ENCODE assay signal across 20 cellular contexts in the genomic region with DNA sequence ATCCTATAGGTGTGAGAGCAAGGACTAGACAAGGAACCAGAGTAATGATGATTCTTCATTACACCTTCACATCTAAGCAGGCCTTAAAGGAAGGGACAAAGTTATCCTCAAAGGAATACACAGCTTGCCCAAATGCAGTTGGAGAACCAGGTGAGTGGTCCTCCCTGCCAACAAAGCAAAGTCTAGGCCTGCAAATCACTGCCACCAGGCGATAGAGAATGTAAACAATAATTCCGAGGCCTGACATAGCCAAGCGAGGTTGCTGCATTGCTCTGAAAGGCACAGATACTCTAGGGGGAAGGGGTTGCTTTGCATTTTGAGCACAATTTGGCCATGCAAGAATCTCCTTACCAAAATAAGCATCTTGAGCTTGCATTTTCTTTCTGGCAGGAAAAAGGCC.
"Had no signal": no experiment of that assay in that cellular context is flagged by ENCODE, and none has a peak within 500 bp of the region (broad histone marks: within the 10 kb centered on the region; RNA-seq: fewer than 3 reads in every experiment).

No MANE protein-coding gene starts in this region.

- H3K4me3 Mint-ChIP-seq: activated naive CD8-positive, alpha-beta T cell; central memory CD8-positive, alpha-beta T cell; nephron progenitor cell; stimulated activated naive CD8-positive, alpha-beta T cell treated with anti-CD3 and anti-CD28 coated beads, Interleukin-15, amount 100 ng/mL, for 72 hours had no signal

- H3K27me3 ChIP-seq: adrenal gland, ascending aorta, gastroesophageal sphincter, pancreas, right atrium auricular region, tibial artery had no signal

- H3K9me3 ChIP-seq: adrenal gland, ascending aorta, gastroesophageal sphincter, pancreas, psoas muscle, right atrium auricular region, tibial artery had no signal

- H3K4me3 ChIP-seq: adrenal gland, ascending aorta, coronary artery, gastroesophageal sphincter, lung, pancreas, psoas muscle, right atrium auricular region, tibial artery had no signal

- FAIRE-seq: kidney, pancreas, TTC549 had no signal

- H3K27ac ChIP-seq: adrenal gland, ascending aorta, coronary artery, gastroesophageal sphincter, pancreas, psoas muscle, right atrium auricular region, tibial artery had no signal

- H3K27me3 Mint-ChIP-seq: activated naive CD8-positive, alpha-beta T cell; central memory CD8-positive, alpha-beta T cell; stimulated activated naive CD8-positive, alpha-beta T cell treated with anti-CD3 and anti-CD28 coated beads, Interleukin-15, amount 100 ng/mL, for 72 hours had no signal

- H3K4me1 Mint-ChIP-seq: central memory CD8-positive, alpha-beta T cell; stimulated activated naive CD8-positive, alpha-beta T cell treated with anti-CD3 and anti-CD28 coated beads, Interleukin-15, amount 100 ng/mL, for 72 hours had no signal

- H3K27ac Mint-ChIP-seq: activated naive CD8-positive, alpha-beta T cell; nephron progenitor cell; stimulated activated naive CD8-positive, alpha-beta T cell treated with anti-CD3 and anti-CD28 coated beads, Interleukin-15, amount 100 ng/mL, for 72 hours had no signal

- H3K4me1 ChIP-seq: adrenal gland, ascending aorta, gastroesophageal sphincter, pancreas, psoas muscle, right atrium auricular region had no signal

- H3K36me3 Mint-ChIP-seq: activated naive CD8-positive, alpha-beta T cell had no signal

- DNase-seq: activated naive CD4-positive, alpha-beta T cell; activated T-cell treated with anti-CD3 and anti-CD28 coated beads, Interleukin-2, amount 50 U/mL, for 1 hour; adrenal gland; head of caudate nucleus; kidney; nephron progenitor cell; pancreas; psoas muscle; stimulated activated CD4-positive, alpha-beta T cell treated with anti-CD3 and anti-CD28 coated beads, Interleukin-12 subunit alpha, Interleukin-12 subunit beta, amount 100 ng/mL, for 4 hours; stimulated activated naive CD8-positive, alpha-beta T cell treated with anti-CD3 and anti-CD28 coated beads, Interleukin-15, amount 100 ng/mL, for 72 hours; T-helper 1 cell; tibial artery had no signal

- ATAC-seq: gastroesophageal sphincter; psoas muscle; stimulated activated naive CD8-positive, alpha-beta T cell treated with anti-CD3 and anti-CD28 coated beads, Interleukin-15, amount 100 ng/mL, for 72 hours had no signal

- H3K36me3 ChIP-seq: adrenal gland, ascending aorta, gastroesophageal sphincter, pancreas, right atrium auricular region, tibial artery had no signal
